26 cellular contexts compared by ENCODE assay signal in genomic region chr3:75049581-75049980, GRCh38.
"Had no signal": no experiment of that assay in that cellular context is flagged by ENCODE, and none has a peak within 500 bp of the region (broad histone marks: within the 10 kb centered on the region; RNA-seq: fewer than 3 reads in every experiment).

No MANE protein-coding gene starts in this region.

- DNase-seq: activated CD4-positive, alpha-beta T cell treated with anti-CD3 and anti-CD28 coated beads for 48 hours; activated CD4-positive, alpha-beta T cell treated with anti-CD3 and anti-CD28 coated beads, Interleukin-2, amount 50 U/mL, for 48 hours; activated CD8-positive, alpha-beta memory T cell treated with anti-CD3 and anti-CD28 coated beads for 24 hours; activated effector memory CD4-positive, alpha-beta T cell treated with Interleukin-2 at 50 U/mL for 16 hours; activated naive CD4-positive, alpha-beta T cell treated with Interleukin-2 at 50 U/mL for 16 hours; aorta; body of pancreas; cerebellar nuclear complex; colonic mucosa; effector memory CD4-positive, alpha-beta T cell; foreskin melanocyte; islet precursor cell; left cardiac atrium; naive thymus-derived CD8-positive, alpha-beta T cell; occipital lobe; psoas muscle; stimulated activated CD4-positive, alpha-beta T cell treated with anti-CD3 and anti-CD28 coated beads, Interleukin-2, amount 100 ng/mL, for 48 hours; stimulated activated naive CD8-positive, alpha-beta T cell treated with anti-CD3 and anti-CD28 coated beads, Interleukin-15, Interleukin-2, amounts not matched to agents 100 U/mL and 50 U/mL, for 24 hours; T-helper 9 cell; trophoblast cell; WERI-Rb-1 had no signal

- H3K4me3 ChIP-seq: body of pancreas, cardiac muscle cell, colonic mucosa, psoas muscle, right atrium auricular region, thoracic aorta had no signal

- FAIRE-seq: TTC549, urothelium cell line had no signal

- H3K27me3 ChIP-seq: body of pancreas, cardiac muscle cell, colonic mucosa, right atrium auricular region had no signal

- H3K36me3 ChIP-seq: cardiac muscle cell, colonic mucosa, right atrium auricular region, thoracic aorta, WERI-Rb-1 had no signal
